In the genomic region with DNA sequence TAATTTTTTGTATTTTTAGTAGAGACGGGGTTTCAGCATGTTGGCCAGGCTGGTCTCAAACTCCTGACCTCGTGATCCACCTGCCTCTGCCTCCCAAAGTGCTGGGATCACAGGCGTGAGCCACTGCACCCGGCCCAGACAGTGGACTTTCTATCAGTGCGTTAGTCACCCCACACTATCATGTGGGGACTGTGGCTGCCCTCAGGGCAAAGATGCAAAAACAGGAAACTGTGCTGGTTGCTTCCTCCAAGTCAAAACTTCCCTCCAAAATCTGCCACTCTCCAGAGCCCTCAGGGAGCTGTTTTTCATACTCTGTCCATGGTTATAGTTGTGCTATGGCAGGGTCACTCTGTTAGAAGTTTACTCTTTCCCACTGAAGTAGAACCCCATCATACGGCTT, we compare ENCODE assay signal across 13 cellular contexts. TPM values are rescaled to one million over a fixed set of nuclear protein-coding genes. Genes with fewer than 3 reads are reported as not detected.
DNase-seq lines count a peak whose midpoint lies in the region; ATAC-seq lines count a peak whose summit lies in the region.
"Not testable (repeated sequence)": the region's sequence is repeated elsewhere in the genome, so short reads cannot be mapped to it uniquely, and the experiment has no call there.
"Had no signal": no experiment of that assay in that cellular context is flagged by ENCODE, and none has a peak within 500 bp of the region (broad histone marks: within the 10 kb centered on the region; RNA-seq: fewer than 3 reads in every experiment).

No MANE protein-coding gene starts in this region.

- H3K4me2 ChIP-seq in BLaER1: peak overlapping the region; percentile 74

- H3K9me3 ChIP-seq in BLaER1: peaks cover 44% of the 10 kb centered on the region

- H3K9ac ChIP-seq in BLaER1: peak overlapping the region; percentile 9; the same call in 1 of the 2 replicates

- H3K27ac Mint-ChIP-seq in activated CD8-positive, alpha-beta memory T cell treated with anti-CD3 and anti-CD28 coated beads, Interleukin-2, amount 10 ng/mL, durations not matched to agents 7 days and 5 days: peak overlapping the region; percentile 34
- peak overlapping the region; percentile 84 to 85 for H3K27ac Mint-ChIP-seq in activated naive CD4-positive, alpha-beta T cell treated with anti-CD3 and anti-CD28 coated beads, Interleukin-2, amount 50 U/mL, for 72 hours

- intact Hi-C loops in Right ventricle myocardium superior (cut with DNase I); posterior vena cava (cut with DNase I): not testable (repeated sequence)

- H3K27ac ChIP-seq in BLaER1: peak overlapping the region; percentile 61

- H3K36me3 Mint-ChIP-seq in activated CD8-positive, alpha-beta memory T cell treated with anti-CD3 and anti-CD28 coated beads, Interleukin-2, amount 10 ng/mL, durations not matched to agents 7 days and 5 days: peaks cover 46% of the 10 kb centered on the region
- H3K36me3 Mint-ChIP-seq in activated naive CD4-positive, alpha-beta T cell treated with anti-CD3 and anti-CD28 coated beads, Interleukin-2, amount 50 U/mL, for 72 hours: peaks cover 12 to 34% of the 10 kb centered on the region in 2 donors

- H3K4me1 Mint-ChIP-seq in activated CD8-positive, alpha-beta memory T cell treated with anti-CD3 and anti-CD28 coated beads, Interleukin-2, amount 10 ng/mL, durations not matched to agents 7 days and 5 days: peaks cover 51% of the 10 kb centered on the region

- DNase-seq in KBM-7 (peak; percentile 56), RPMI7951 (ENCODE audit: low read depth) (peak; percentile 68), UCSD-AML1 (lab: John Stamatoyannopoulos, UW; ENCODE audit: unreplicated experiment) (peak; percentile 24), Right ventricle myocardium superior (peak; percentile 17), posterior vena cava (ENCODE audit: low spot score) (peak; percentile 71)
- DNase-seq in activated CD8-positive, alpha-beta memory T cell treated with anti-CD3 and anti-CD28 coated beads, Interleukin-2, amount 10 ng/mL, durations not matched to agents 7 days and 5 days: not testable (repeated sequence)
- DNase-seq in activated naive CD4-positive, alpha-beta T cell treated with anti-CD3 and anti-CD28 coated beads, Interleukin-2, amount 50 U/mL, for 72 hours (ENCODE audit: low spot score in 2 of 2): peak in 1 of 2 donors; percentile 56

- not testable (repeated sequence) for H3K27me3 ChIP-seq in BLaER1

- not testable (repeated sequence) for H4K20me1 ChIP-seq in BLaER1

- H3K4me3 Mint-ChIP-seq in activated CD8-positive, alpha-beta memory T cell treated with anti-CD3 and anti-CD28 coated beads, Interleukin-2, amount 10 ng/mL, durations not matched to agents 7 days and 5 days: not testable (repeated sequence)

- peaks cover 30% of the 10 kb centered on the region for H3K9me3 Mint-ChIP-seq in activated CD8-positive, alpha-beta memory T cell treated with anti-CD3 and anti-CD28 coated beads, Interleukin-2, amount 10 ng/mL, durations not matched to agents 7 days and 5 days (ENCODE audit: low read depth)
- H3K9me3 Mint-ChIP-seq in activated naive CD4-positive, alpha-beta T cell treated with anti-CD3 and anti-CD28 coated beads, Interleukin-2, amount 50 U/mL, for 72 hours: peaks cover 11 to 16% of the 10 kb centered on the region in 2 donors

- peak; percentile 30 for ATAC-seq in activated CD8-positive, alpha-beta memory T cell treated with anti-CD3 and anti-CD28 coated beads, Interleukin-2, amount 10 ng/mL, durations not matched to agents 7 days and 5 days
- ATAC-seq in activated naive CD4-positive, alpha-beta T cell treated with anti-CD3 and anti-CD28 coated beads, Interleukin-2, amount 50 U/mL, for 72 hours: peak; percentile 82 to 99
- ATAC-seq in Right ventricle myocardium superior (ENCODE audit: poor library complexity): not testable (repeated sequence)

- in situ Hi-C loops in KBM-7 (cut with MboI; ENCODE audit: low pct_unique_long_range_greater_than_20kb, low sequenced_read_pairs): not testable (repeated sequence)

- not testable (repeated sequence) for H3K4me3 ChIP-seq in BLaER1

- CTCF ChIA-PET in activated CD8-positive, alpha-beta memory T cell treated with anti-CD3 and anti-CD28 coated beads, Interleukin-2, amount 10 ng/mL, durations not matched to agents 7 days and 5 days (lab: Charles Lee): interaction anchor here (1.3 kb wide), 1 partner anchor 18 kb away, joined by 4 read pairs; no protein-coding TSS in a partner anchor

- H3K4me1 ChIP-seq in BLaER1: peaks cover 31% of the 10 kb centered on the region

- H3K36me3 ChIP-seq in BLaER1: peaks cover 34% of the 10 kb centered on the region

- H3K27me3 Mint-ChIP-seq in activated CD8-positive, alpha-beta memory T cell treated with anti-CD3 and anti-CD28 coated beads, Interleukin-2, amount 10 ng/mL, durations not matched to agents 7 days and 5 days: not testable (repeated sequence)

RNA-seq across cellular contexts. Expression of gene C1orf159, which starts 11.7 kb away (rescaled TPM):
- total RNA-seq in RPMI7951 (2014; rRNA removed; shearing (Covaris generic)): 10.3 and 16.2 TPM in 2 replicates
- total RNA-seq in activated CD8-positive, alpha-beta memory T cell treated with anti-CD3 and anti-CD28 coated beads, Interleukin-2, amount 10 ng/mL, durations not matched to agents 7 days and 5 days: 10 to 100 TPM; 22.9 to 23.6 TPM
- total RNA-seq in activated naive CD4-positive, alpha-beta T cell treated with anti-CD3 and anti-CD28 coated beads, Interleukin-2, amount 50 U/mL, for 72 hours: 10 to 100 TPM; 20.7 to 21.2 TPM
- 2.4 TPM for total RNA-seq in Right ventricle myocardium superior
- total RNA-seq in posterior vena cava: 1 to 10 TPM; 6.7 to 7.4 TPM

RNA-seq across cellular contexts. Expression of gene RNF223, which starts 30.0 kb away (rescaled TPM):
- total RNA-seq in RPMI7951 (2014; rRNA removed; shearing (Covaris generic)): not detected in 2 replicates
- total RNA-seq in activated CD8-positive, alpha-beta memory T cell treated with anti-CD3 and anti-CD28 coated beads, Interleukin-2, amount 10 ng/mL, durations not matched to agents 7 days and 5 days: not detected
- not detected for total RNA-seq in activated naive CD4-positive, alpha-beta T cell treated with anti-CD3 and anti-CD28 coated beads, Interleukin-2, amount 50 U/mL, for 72 hours
- total RNA-seq in Right ventricle myocardium superior (not detected), posterior vena cava (not detected)
- total RNA-seq: aorta; CD4-positive, alpha-beta T cell; left lobe of liver; neural crest cell; renal cortical epithelial cell had no signal
